18 cellular contexts compared by ENCODE assay signal in the genomic region with DNA sequence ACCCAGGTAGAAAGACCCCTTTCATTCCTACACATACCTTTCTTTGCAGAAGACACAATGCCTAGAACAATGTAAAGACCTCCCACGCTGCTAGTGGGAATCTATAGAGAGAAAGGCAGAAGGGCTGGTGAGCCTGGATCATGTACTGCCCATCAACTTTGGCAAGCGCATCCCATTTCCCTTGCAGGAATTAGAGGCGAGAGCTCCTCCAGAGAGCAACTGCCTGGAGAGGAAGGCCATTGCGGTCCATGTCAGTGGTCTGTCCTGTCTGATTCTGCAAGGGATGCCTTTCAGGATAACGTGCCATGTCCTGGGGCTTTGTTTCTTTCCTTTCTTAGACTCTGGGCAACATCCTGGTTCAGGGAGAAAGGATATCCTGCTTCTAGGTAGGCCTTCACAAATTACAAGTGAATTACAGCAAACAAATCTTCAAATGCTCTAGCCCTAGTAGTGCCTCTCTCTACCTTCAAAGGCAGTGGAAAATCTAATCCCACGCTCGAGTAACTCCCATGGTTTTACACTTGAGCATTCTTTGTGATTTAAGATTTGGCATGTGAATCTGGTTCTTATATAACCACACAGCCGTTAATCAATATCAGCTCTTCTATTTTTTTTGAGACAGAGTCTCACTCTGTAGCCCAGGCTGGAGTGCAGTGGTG. TPM values are rescaled to one million over a fixed set of nuclear protein-coding genes. Genes with fewer than 3 reads are reported as not detected.
A peak's percentile ranks its signal among the peaks of the same experiment; 100 is the strongest.
DNase-seq lines count a peak whose midpoint lies in the region; ATAC-seq and TF ChIP-seq lines count a peak whose summit lies in the region.
"Had no signal": no experiment of that assay in that cellular context is flagged by ENCODE, and none has a peak within 500 bp of the region (broad histone marks: within the 10 kb centered on the region; RNA-seq: fewer than 3 reads in every experiment).

No MANE protein-coding gene starts in this region.

- H3K27ac ChIP-seq in suprapubic skin: peak overlapping the region; percentile 37
- no peak overlapping the region for H3K27ac ChIP-seq in CD8-positive, alpha-beta T cell (ENCODE audit: low read depth, low read length)
- H3K27ac ChIP-seq: 22Rv1, SJSA1, upper lobe of left lung had no signal

- H3K4me3 ChIP-seq in suprapubic skin: no peak overlapping the region
- H3K4me3 ChIP-seq in CD8-positive, alpha-beta T cell (ENCODE audit: low read depth, low read length): no peak overlapping the region
- H3K4me3 ChIP-seq: SJSA1, upper lobe of left lung had no signal

- intact Hi-C loops in CD8-positive, alpha-beta T cell (cut with DNase I, micrococcal nuclease): no loop called here

- POLR2A ChIA-PET in CD8-positive, alpha-beta T cell (lab: Charles Lee): interaction anchor here (0.6 kb wide), 1 partner anchor 17 kb away, joined by 5 read pairs; no protein-coding TSS in a partner anchor

- peak; percentile 4 for DNase-seq in DMS79 (lab: John Stamatoyannopoulos, UW)
- no peak for DNase-seq in DMS79 treated with DMSO at 0.1 percent for 48 hours (lab: John Stamatoyannopoulos, UW)
- DNase-seq in cerebellar cortex (ENCODE audit: low spot score): peak; percentile 74
- DNase-seq in lung microvascular endothelial cell (ENCODE audit: low read depth in 2 of 2): peak; percentile 7 to 36
- peak in 1 of 2 donors; percentile 7 for DNase-seq in suprapubic skin (ENCODE audit: low spot score in 2 of 2)
- no peak for DNase-seq in Ammon's horn (ENCODE audit: low spot score)
- no peak for DNase-seq in GF-D8 (lab: John Stamatoyannopoulos, UW)
- no peak for DNase-seq in CD8-positive, alpha-beta T cell
- DNase-seq: activated CD4-positive, alpha-beta T cell treated with anti-CD3 and anti-CD28 coated beads for 36 hours; activated effector memory CD4-positive, alpha-beta T cell treated with anti-CD3 and anti-CD28 coated beads, Interleukin-2, amount 50 U/mL, for 16 hours; amniotic stem cell; DND-41; Kasumi-1; NCI-H226; upper lobe of left lung had no signal

- no peak overlapping the region for H3K27ac Mint-ChIP-seq in CD8-positive, alpha-beta T cell
- H3K27ac Mint-ChIP-seq: activated CD4-positive, alpha-beta T cell treated with anti-CD3 and anti-CD28 coated beads for 36 hours; memory B cell had no signal

- 64% methylated on average over 8 of the region's 8 CpGs for WGBS in suprapubic skin

- no peaks in the 10 kb centered on the region for H3K9me3 ChIP-seq in suprapubic skin
- H3K9me3 ChIP-seq in CD8-positive, alpha-beta T cell (ENCODE audit: low read length): no peaks in the 10 kb centered on the region
- H3K9me3 ChIP-seq: SJSA1, upper lobe of left lung had no signal

- no peaks in the 10 kb centered on the region for H3K27me3 ChIP-seq in suprapubic skin
- no peaks in the 10 kb centered on the region for H3K27me3 ChIP-seq in CD8-positive, alpha-beta T cell (ENCODE audit: insufficient read depth, low read length)
- H3K27me3 ChIP-seq: SJSA1, upper lobe of left lung had no signal

- peaks cover 1% of the 10 kb centered on the region for H3K4me1 Mint-ChIP-seq in CD8-positive, alpha-beta T cell (ENCODE audit: low read depth)
- H3K4me1 Mint-ChIP-seq: activated CD4-positive, alpha-beta T cell treated with anti-CD3 and anti-CD28 coated beads for 36 hours had no signal

- H3K4me1 ChIP-seq in suprapubic skin: peaks cover 21% of the 10 kb centered on the region
- H3K4me1 ChIP-seq in CD8-positive, alpha-beta T cell (ENCODE audit: insufficient read depth, low read length): no peaks in the 10 kb centered on the region

- CTCF ChIA-PET in CD8-positive, alpha-beta T cell (lab: Charles Lee): no interaction called here

- peaks cover 19% of the 10 kb centered on the region for H3K36me3 Mint-ChIP-seq in CD8-positive, alpha-beta T cell

- H3K36me3 ChIP-seq in suprapubic skin: no peaks in the 10 kb centered on the region
- H3K36me3 ChIP-seq in CD8-positive, alpha-beta T cell (ENCODE audit: insufficient read depth, low read length): no peaks in the 10 kb centered on the region

- no peak for TF ChIP-seq POLR2A in suprapubic skin (IDR thresholded peaks at IDR 0.05)

- no peak for TF ChIP-seq EP300 in suprapubic skin (IDR thresholded peaks at IDR 0.05)

- no peak for TF ChIP-seq CTCF in suprapubic skin (IDR thresholded peaks at IDR 0.05)
- no peak for TF ChIP-seq CTCF in CD8-positive, alpha-beta T cell (IDR thresholded peaks at IDR 0.05)

- no peaks in the 10 kb centered on the region for H3K9me3 Mint-ChIP-seq in CD8-positive, alpha-beta T cell
- H3K9me3 Mint-ChIP-seq: memory B cell had no signal

- ATAC-seq in CD8-positive, alpha-beta T cell: no peak
- ATAC-seq: activated CD4-positive, alpha-beta T cell treated with anti-CD3 and anti-CD28 coated beads for 36 hours had no signal

- no peak overlapping the region for H3K4me3 Mint-ChIP-seq in CD8-positive, alpha-beta T cell
- H3K4me3 Mint-ChIP-seq: activated CD4-positive, alpha-beta T cell treated with anti-CD3 and anti-CD28 coated beads for 36 hours; memory B cell had no signal

- no peaks in the 10 kb centered on the region for H3K27me3 Mint-ChIP-seq in CD8-positive, alpha-beta T cell (ENCODE audit: low read depth)
- H3K27me3 Mint-ChIP-seq: activated CD4-positive, alpha-beta T cell treated with anti-CD3 and anti-CD28 coated beads for 36 hours; memory B cell had no signal

RNA-seq across cellular contexts. Expression of a gene that starts 38.5 kb away (rescaled TPM):
- 41.2 and 58.9 TPM in 2 replicates for total RNA-seq in lung microvascular endothelial cell
- total RNA-seq in suprapubic skin: 10 to 100 TPM in 3 of 4 donors, 1 to 10 TPM in 1; 8.0 to 37.4 (median 14.4) TPM
- 1 to 10 TPM in 1 of 2 experiments, under 1 TPM in 1; 0.79 to 1.1 TPM for total RNA-seq in CD8-positive, alpha-beta T cell

Comparison
In these comparisons a context has a peak if more than half of its experiments do, and no peak if none do; other contexts are left out.
1. DNase-seq: peak in DMS79 (single experiment), cerebellar cortex (single experiment) and lung microvascular endothelial cell (2 of 2); none in DMS79 treated with DMSO at 0.1 percent for 48 hours (single experiment), Ammon's horn (single experiment), GF-D8 (single experiment) and CD8-positive, alpha-beta T cell (0 of 7).
2. RNA of a gene that starts 38.5 kb away (total RNA-seq): 41.2 to 58.9 TPM in lung microvascular endothelial cell and 8.0 to 37.4 TPM in suprapubic skin; 0.79 to 1.1 TPM in CD8-positive, alpha-beta T cell; every median in the first group is over 4 times any median in the second.